ENCODE assay signal across 10 cellular contexts in the genomic region with DNA sequence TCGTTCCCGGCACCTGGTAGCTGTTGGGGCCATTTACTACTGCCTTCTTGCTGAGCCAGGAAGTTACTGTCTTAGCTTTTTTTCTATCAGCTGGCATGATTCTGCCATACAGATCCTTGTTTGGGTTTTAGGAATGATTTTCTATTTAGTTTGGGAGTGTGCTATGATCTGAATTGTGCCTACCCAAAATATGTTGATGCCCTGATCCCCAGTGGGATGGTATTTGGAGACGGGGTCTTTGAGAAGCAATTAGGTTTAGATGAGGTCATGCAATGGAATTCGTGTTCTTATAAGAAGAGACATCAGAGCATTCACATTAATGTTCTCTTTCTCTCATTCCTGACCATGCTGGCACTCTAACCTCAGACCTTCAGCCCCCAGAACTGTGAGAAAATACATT. TPM values are rescaled to one million over a fixed set of nuclear protein-coding genes. Genes with fewer than 3 reads are reported as not detected.
"Had no signal": no experiment of that assay in that cellular context is flagged by ENCODE, and none has a peak within 500 bp of the region (broad histone marks: within the 10 kb centered on the region; RNA-seq: fewer than 3 reads in every experiment).

No MANE protein-coding gene starts in this region.

- H3K27ac ChIP-seq: HL-60, KMS-11 had no signal

- H3K9ac ChIP-seq: KMS-11 had no signal

- H3K4me2 ChIP-seq: KMS-11 had no signal

- ATAC-seq: K562 had no signal

- H3K4me3 ChIP-seq: K562 had no signal

- DNase-seq: IMR-90, KBM-7, KG1 had no signal

- FAIRE-seq: HTR-8/SVneo, K562 had no signal

RNA-seq across cellular contexts. Expression of a gene that starts 59.4 kb away (rescaled TPM):
- total RNA-seq: HT-29, HT1080, IMR-90, K562 had no signal
- polyA plus RNA-seq: IgD-negative memory B cell, IMR-90, K562 had no signal
